2 cellular contexts compared by ENCODE assay signal in genomic region chr18:50977037-50977760, GRCh38.
TF ChIP-seq lines count a peak whose summit lies in the region.

No MANE protein-coding gene starts in this region.

TF ChIP-seq in HepG2, 621 proteins besides CTCF, POLR2A, EP300 and RAD21:
- TF ChIP-seq SIX4 (CRISPR knock-in tag; IDR thresholded peaks at IDR 0.05), result no peak
- TF ChIP-seq ZNF317 (CRISPR knock-in tag; IDR thresholded peaks at IDR 0.05), result peak; percentile 49; the same call in 1 of the 2 replicates

TF ChIP-seq in K562, 482 proteins besides CTCF, POLR2A, EP300 and RAD21 (continues in another document):
- TF ChIP-seq, protein P1, sequence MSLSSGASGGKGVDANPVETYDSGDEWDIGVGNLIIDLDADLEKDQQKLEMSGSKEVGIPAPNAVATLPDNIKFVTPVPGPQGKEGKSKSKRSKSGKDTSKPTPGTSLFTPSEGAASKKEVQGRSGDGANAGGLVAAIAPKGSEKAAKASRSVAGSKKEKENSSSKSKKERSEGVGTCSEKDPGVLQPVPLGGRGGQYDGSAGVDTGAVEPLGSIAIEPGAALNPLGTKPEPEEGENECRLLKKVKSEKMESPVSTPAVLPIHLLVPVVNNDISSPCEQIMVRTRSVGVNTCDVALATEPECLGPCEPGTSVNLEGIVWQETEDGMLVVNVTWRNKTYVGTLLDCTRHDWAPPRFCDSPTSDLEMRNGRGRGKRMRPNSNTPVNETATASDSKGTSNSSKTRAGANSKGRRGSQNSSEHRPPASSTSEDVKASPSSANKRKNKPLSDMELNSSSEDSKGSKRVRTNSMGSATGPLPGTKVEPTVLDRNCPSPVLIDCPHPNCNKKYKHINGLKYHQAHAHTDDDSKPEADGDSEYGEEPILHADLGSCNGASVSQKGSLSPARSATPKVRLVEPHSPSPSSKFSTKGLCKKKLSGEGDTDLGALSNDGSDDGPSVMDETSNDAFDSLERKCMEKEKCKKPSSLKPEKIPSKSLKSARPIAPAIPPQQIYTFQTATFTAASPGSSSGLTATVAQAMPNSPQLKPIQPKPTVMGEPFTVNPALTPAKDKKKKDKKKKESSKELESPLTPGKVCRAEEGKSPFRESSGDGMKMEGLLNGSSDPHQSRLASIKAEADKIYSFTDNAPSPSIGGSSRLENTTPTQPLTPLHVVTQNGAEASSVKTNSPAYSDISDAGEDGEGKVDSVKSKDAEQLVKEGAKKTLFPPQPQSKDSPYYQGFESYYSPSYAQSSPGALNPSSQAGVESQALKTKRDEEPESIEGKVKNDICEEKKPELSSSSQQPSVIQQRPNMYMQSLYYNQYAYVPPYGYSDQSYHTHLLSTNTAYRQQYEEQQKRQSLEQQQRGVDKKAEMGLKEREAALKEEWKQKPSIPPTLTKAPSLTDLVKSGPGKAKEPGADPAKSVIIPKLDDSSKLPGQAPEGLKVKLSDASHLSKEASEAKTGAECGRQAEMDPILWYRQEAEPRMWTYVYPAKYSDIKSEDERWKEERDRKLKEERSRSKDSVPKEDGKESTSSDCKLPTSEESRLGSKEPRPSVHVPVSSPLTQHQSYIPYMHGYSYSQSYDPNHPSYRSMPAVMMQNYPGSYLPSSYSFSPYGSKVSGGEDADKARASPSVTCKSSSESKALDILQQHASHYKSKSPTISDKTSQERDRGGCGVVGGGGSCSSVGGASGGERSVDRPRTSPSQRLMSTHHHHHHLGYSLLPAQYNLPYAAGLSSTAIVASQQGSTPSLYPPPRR (CRISPR knock-in tag; IDR thresholded peaks at IDR 0.05; ENCODE audit: borderline replicate concordance), result no peak
- TF ChIP-seq CBX5 (IDR thresholded peaks at IDR 0.05; ENCODE audit: borderline replicate concordance, low read depth) (peak; percentile 24; the same call in 1 of the 2 replicates), TRIM24 (IDR thresholded peaks at IDR 0.05) (peak in 1 of 2 experiments; percentile 32; a peak in 1 of 4 replicates), TRIM28 (IDR thresholded peaks at IDR 0.05) (peak; percentile 95), KLF16 (IDR thresholded peaks at IDR 0.05) (no peak), ARNT (IDR thresholded peaks at IDR 0.05) (no peak), NFIC (IDR thresholded peaks at IDR 0.05) (0 out of 2 replicates have a peak, but pooled peaks have one; percentile 23), ZNF444 (CRISPR knock-in tag; IDR thresholded peaks at IDR 0.05) (no peak), E2F8 (IDR thresholded peaks at IDR 0.05; ENCODE audit: low read depth, partially characterized antibody) (no peak), ZFP36 (IDR thresholded peaks at IDR 0.05; ENCODE audit: low read depth, low read length, partially characterized antibody) (peak; percentile 16), DDX20 (tag; IDR thresholded peaks at IDR 0.05; ENCODE audit: low read depth) (no peak), GABPB2 (CRISPR knock-in tag; conservative IDR thresholded peaks at IDR 0.05) (no peak), ZBTB1 (CRISPR knock-in tag; IDR thresholded peaks at IDR 0.05; ENCODE audit: borderline replicate concordance, low read depth) (no peak), ZNF639 (CRISPR knock-in tag; conservative IDR thresholded peaks at IDR 0.05 in 1 of 2, IDR thresholded peaks at IDR 0.05 in 1 of 2) (no peak), SMAD2 (IDR thresholded peaks at IDR 0.05; ENCODE audit: low read depth, low read length) (no peak), SRSF9 (IDR thresholded peaks at IDR 0.05; ENCODE audit: borderline replicate concordance, low read depth, low read length) (no peak), CHCHD3 (CRISPR knock-in tag; IDR thresholded peaks at IDR 0.05) (no peak), CBX1 (IDR thresholded peaks at IDR 0.05; ENCODE audit: low read depth) (peak; percentile 23; the same call in 1 of the 2 replicates), ZNF280A (IDR thresholded peaks at IDR 0.05; ENCODE audit: low read depth, partially characterized antibody) (peak; percentile 79), NFIX (CRISPR knock-in tag; IDR thresholded peaks at IDR 0.05; ENCODE audit: low read depth) (no peak), JUNB (CRISPR knock-in tag; conservative IDR thresholded peaks at IDR 0.05) (no peak), POLR2H (tag; IDR thresholded peaks at IDR 0.05; ENCODE audit: low read depth) (no peak)
- TF ChIP-seq, protein P2, sequence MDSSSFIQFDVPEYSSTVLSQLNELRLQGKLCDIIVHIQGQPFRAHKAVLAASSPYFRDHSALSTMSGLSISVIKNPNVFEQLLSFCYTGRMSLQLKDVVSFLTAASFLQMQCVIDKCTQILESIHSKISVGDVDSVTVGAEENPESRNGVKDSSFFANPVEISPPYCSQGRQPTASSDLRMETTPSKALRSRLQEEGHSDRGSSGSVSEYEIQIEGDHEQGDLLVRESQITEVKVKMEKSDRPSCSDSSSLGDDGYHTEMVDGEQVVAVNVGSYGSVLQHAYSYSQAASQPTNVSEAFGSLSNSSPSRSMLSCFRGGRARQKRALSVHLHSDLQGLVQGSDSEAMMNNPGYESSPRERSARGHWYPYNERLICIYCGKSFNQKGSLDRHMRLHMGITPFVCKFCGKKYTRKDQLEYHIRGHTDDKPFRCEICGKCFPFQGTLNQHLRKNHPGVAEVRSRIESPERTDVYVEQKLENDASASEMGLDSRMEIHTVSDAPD (CRISPR knock-in tag; IDR thresholded peaks at IDR 0.05), result no peak
- TF ChIP-seq, protein P3, sequence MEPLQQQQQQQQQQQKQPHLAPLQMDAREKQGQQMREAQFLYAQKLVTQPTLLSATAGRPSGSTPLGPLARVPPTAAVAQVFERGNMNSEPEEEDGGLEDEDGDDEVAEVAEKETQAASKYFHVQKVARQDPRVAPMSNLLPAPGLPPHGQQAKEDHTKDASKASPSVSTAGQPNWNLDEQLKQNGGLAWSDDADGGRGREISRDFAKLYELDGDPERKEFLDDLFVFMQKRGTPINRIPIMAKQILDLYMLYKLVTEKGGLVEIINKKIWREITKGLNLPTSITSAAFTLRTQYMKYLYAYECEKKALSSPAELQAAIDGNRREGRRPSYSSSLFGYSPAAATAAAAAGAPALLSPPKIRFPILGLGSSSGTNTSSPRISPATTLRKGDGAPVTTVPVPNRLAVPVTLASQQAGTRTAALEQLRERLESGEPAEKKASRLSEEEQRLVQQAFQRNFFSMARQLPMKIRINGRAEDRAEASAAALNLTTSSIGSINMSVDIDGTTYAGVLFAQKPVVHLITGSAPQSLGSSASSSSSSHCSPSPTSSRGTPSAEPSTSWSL (CRISPR knock-in tag; IDR thresholded peaks at IDR 0.05; ENCODE audit: borderline replicate concordance), result no peak
- TF ChIP-seq, protein P4, sequence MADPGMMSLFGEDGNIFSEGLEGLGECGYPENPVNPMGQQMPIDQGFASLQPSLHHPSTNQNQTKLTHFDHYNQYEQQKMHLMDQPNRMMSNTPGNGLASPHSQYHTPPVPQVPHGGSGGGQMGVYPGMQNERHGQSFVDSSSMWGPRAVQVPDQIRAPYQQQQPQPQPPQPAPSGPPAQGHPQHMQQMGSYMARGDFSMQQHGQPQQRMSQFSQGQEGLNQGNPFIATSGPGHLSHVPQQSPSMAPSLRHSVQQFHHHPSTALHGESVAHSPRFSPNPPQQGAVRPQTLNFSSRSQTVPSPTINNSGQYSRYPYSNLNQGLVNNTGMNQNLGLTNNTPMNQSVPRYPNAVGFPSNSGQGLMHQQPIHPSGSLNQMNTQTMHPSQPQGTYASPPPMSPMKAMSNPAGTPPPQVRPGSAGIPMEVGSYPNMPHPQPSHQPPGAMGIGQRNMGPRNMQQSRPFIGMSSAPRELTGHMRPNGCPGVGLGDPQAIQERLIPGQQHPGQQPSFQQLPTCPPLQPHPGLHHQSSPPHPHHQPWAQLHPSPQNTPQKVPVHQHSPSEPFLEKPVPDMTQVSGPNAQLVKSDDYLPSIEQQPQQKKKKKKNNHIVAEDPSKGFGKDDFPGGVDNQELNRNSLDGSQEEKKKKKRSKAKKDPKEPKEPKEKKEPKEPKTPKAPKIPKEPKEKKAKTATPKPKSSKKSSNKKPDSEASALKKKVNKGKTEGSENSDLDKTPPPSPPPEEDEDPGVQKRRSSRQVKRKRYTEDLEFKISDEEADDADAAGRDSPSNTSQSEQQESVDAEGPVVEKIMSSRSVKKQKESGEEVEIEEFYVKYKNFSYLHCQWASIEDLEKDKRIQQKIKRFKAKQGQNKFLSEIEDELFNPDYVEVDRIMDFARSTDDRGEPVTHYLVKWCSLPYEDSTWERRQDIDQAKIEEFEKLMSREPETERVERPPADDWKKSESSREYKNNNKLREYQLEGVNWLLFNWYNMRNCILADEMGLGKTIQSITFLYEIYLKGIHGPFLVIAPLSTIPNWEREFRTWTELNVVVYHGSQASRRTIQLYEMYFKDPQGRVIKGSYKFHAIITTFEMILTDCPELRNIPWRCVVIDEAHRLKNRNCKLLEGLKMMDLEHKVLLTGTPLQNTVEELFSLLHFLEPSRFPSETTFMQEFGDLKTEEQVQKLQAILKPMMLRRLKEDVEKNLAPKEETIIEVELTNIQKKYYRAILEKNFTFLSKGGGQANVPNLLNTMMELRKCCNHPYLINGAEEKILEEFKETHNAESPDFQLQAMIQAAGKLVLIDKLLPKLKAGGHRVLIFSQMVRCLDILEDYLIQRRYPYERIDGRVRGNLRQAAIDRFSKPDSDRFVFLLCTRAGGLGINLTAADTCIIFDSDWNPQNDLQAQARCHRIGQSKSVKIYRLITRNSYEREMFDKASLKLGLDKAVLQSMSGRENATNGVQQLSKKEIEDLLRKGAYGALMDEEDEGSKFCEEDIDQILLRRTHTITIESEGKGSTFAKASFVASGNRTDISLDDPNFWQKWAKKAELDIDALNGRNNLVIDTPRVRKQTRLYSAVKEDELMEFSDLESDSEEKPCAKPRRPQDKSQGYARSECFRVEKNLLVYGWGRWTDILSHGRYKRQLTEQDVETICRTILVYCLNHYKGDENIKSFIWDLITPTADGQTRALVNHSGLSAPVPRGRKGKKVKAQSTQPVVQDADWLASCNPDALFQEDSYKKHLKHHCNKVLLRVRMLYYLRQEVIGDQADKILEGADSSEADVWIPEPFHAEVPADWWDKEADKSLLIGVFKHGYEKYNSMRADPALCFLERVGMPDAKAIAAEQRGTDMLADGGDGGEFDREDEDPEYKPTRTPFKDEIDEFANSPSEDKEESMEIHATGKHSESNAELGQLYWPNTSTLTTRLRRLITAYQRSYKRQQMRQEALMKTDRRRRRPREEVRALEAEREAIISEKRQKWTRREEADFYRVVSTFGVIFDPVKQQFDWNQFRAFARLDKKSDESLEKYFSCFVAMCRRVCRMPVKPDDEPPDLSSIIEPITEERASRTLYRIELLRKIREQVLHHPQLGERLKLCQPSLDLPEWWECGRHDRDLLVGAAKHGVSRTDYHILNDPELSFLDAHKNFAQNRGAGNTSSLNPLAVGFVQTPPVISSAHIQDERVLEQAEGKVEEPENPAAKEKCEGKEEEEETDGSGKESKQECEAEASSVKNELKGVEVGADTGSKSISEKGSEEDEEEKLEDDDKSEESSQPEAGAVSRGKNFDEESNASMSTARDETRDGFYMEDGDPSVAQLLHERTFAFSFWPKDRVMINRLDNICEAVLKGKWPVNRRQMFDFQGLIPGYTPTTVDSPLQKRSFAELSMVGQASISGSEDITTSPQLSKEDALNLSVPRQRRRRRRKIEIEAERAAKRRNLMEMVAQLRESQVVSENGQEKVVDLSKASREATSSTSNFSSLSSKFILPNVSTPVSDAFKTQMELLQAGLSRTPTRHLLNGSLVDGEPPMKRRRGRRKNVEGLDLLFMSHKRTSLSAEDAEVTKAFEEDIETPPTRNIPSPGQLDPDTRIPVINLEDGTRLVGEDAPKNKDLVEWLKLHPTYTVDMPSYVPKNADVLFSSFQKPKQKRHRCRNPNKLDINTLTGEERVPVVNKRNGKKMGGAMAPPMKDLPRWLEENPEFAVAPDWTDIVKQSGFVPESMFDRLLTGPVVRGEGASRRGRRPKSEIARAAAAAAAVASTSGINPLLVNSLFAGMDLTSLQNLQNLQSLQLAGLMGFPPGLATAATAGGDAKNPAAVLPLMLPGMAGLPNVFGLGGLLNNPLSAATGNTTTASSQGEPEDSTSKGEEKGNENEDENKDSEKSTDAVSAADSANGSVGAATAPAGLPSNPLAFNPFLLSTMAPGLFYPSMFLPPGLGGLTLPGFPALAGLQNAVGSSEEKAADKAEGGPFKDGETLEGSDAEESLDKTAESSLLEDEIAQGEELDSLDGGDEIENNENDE (IDR thresholded peaks at IDR 0.05; ENCODE audit: low read depth, low read length), result no peak
- TF ChIP-seq, protein P5, sequence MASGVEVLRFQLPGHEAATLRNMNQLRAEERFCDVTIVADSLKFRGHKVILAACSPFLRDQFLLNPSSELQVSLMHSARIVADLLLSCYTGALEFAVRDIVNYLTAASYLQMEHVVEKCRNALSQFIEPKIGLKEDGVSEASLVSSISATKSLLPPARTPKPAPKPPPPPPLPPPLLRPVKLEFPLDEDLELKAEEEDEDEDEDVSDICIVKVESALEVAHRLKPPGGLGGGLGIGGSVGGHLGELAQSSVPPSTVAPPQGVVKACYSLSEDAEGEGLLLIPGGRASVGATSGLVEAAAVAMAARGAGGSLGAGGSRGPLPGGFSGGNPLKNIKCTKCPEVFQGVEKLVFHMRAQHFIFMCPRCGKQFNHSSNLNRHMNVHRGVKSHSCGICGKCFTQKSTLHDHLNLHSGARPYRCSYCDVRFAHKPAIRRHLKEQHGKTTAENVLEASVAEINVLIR (CRISPR knock-in tag; IDR thresholded peaks at IDR 0.05), result no peak
